24 cellular contexts compared by ENCODE assay signal in genomic region chr4:38268108-38268507, GRCh38.
DNase-seq lines count a peak whose midpoint lies in the region; ATAC-seq, FAIRE-seq and TF ChIP-seq lines count a peak whose summit lies in the region.
"Had no signal": no experiment of that assay in that cellular context is flagged by ENCODE, and none has a peak within 500 bp of the region (broad histone marks: within the 10 kb centered on the region; RNA-seq: fewer than 3 reads in every experiment).

No MANE protein-coding gene starts in this region.

- RAD21 ChIA-PET in GM12878 (lab: Charles Lee; ENCODE audit: unreplicated experiment), result interaction anchor here (0.6 kb wide), 1 partner anchor 89 kb away, joined by 3 read pairs; no protein-coding TSS in a partner anchor

- SMC1A ChIA-PET in GM12878 (lab: Charles Lee; ENCODE audit: uncharacterized antibody, unreplicated experiment), result no interaction called here

- H3K9ac ChIP-seq in GM12878 (ENCODE audit: control insufficient read depth, insufficient read depth, low read length), result no peak overlapping the region
- H3K9ac ChIP-seq: BLaER1 had no signal

- DNase-seq in activated CD4-positive, alpha-beta T cell treated with anti-CD3 and anti-CD28 coated beads, Interleukin-2, amount 10 ng/mL, durations not matched to agents 24 days and 14 days, result peak; percentile 42
- DNase-seq in activated CD4-positive, alpha-beta T cell treated with anti-CD3 and anti-CD28 coated beads, Interleukin-2, amount 50 U/mL, for 4 hours, result no peak
- DNase-seq in GM12878 (ENCODE audit: low read depth, low spot score), result no peak
- DNase-seq in osteocyte (ENCODE audit: extremely low spot score, unreplicated experiment), result peak; percentile 34
- no peak for DNase-seq in cerebellum (ENCODE audit: low spot score)
- no peak for DNase-seq in stimulated activated CD4-positive, alpha-beta T cell treated with anti-CD3 and anti-CD28 coated beads, Interleukin-12 subunit alpha, Interleukin-12 subunit beta, amount 100 ng/mL, for 4 hours
- DNase-seq: Caco-2; CD4-positive, CD25-positive, alpha-beta regulatory T cell; CD8-positive, alpha-beta T cell; DMS153; DND-41; H9 had no signal

- 0 out of 2 replicates have a peak overlapping the region, but pooled peaks have one; percentile 25 for H2AFZ ChIP-seq in GM12878 (ENCODE audit: control insufficient read depth, low read depth, low read length)
- H2AFZ ChIP-seq: GM23338 had no signal

- no peaks in the 10 kb centered on the region for H3K4me1 Mint-ChIP-seq in activated CD4-positive, alpha-beta T cell treated with anti-CD3 and anti-CD28 coated beads, Interleukin-2, amount 10 ng/mL, durations not matched to agents 24 days and 14 days
- no peaks in the 10 kb centered on the region for H3K4me1 Mint-ChIP-seq in osteocyte (ENCODE audit: unreplicated experiment)
- H3K4me1 Mint-ChIP-seq: B cell; CD4-positive, CD25-positive, alpha-beta regulatory T cell; GM23338 had no signal

- no peaks in the 10 kb centered on the region for H3K79me2 ChIP-seq in GM12878 (ENCODE audit: control insufficient read depth, insufficient read depth, low read length)

- intact Hi-C loops in activated CD4-positive, alpha-beta T cell treated with anti-CD3 and anti-CD28 coated beads, Interleukin-2, amount 10 ng/mL, durations not matched to agents 24 days and 14 days (cut with micrococcal nuclease), result no loop called here
- intact Hi-C loops in GM12878 (cut with micrococcal nuclease; ENCODE audit: unreplicated experiment), result no loop called here

- no peaks in the 10 kb centered on the region for H4K20me1 ChIP-seq in GM12878 (ENCODE audit: control insufficient read depth, insufficient read depth)
- H4K20me1 ChIP-seq: BLaER1 had no signal

- H3K4me1 ChIP-seq in GM12878 (ENCODE audit: control insufficient read depth, insufficient read depth, low read length), result peaks cover 6% of the 10 kb centered on the region
- H3K4me1 ChIP-seq: BLaER1, Caco-2 had no signal

- H3K27me3 ChIP-seq in GM12878 (replicated peaks in 1 of 2; ENCODE audit: control insufficient read depth in 2 of 2, insufficient read depth in 2 of 2, low read length in 1 of 2), result no peaks in the 10 kb centered on the region
- H3K27me3 ChIP-seq: BLaER1 had no signal

- POLR2A ChIA-PET in GM12878 (lab: Charles Lee), result no interaction called here

- peak overlapping the region; percentile 38; the same call in 1 of the 2 replicates for H3K4me2 ChIP-seq in GM12878 (ENCODE audit: control insufficient read depth, insufficient read depth)
- H3K4me2 ChIP-seq: BLaER1, GM23338 had no signal

- FAIRE-seq in GM12878 (lab: Jason Lieb, UNC), result no peak
- FAIRE-seq: A204.1, G401.6, GM12891, GM19239 had no signal

- no peak for TF ChIP-seq RAD21 in GM12878 (IDR thresholded peaks at IDR 0.05; ENCODE audit: insufficient read depth, low read depth, low read length)

- CTCF ChIA-PET in GM12878 (lab: Yijun Ruan, JAX), result no interaction called here

- no peaks in the 10 kb centered on the region for H3K9me3 ChIP-seq in GM12878 (replicated peaks; ENCODE audit: control insufficient read depth, insufficient read depth, low read length)
- H3K9me3 ChIP-seq: BLaER1, Caco-2 had no signal

- no peaks in the 10 kb centered on the region for H3K9me3 Mint-ChIP-seq in activated CD4-positive, alpha-beta T cell treated with anti-CD3 and anti-CD28 coated beads, Interleukin-2, amount 10 ng/mL, durations not matched to agents 24 days and 14 days
- no peaks in the 10 kb centered on the region for H3K9me3 Mint-ChIP-seq in osteocyte (ENCODE audit: unreplicated experiment)
- H3K9me3 Mint-ChIP-seq: GM23338, H9 had no signal

- no peaks in the 10 kb centered on the region for H3K36me3 ChIP-seq in GM12878 (ENCODE audit: control insufficient read depth in 2 of 2, insufficient read depth in 2 of 2, low read length in 1 of 2)
- H3K36me3 ChIP-seq: BLaER1 had no signal

- TF ChIP-seq POLR2A in GM12878 (IDR thresholded peaks at IDR 0.05; ENCODE audit: low read depth, low read length), result no peak

- no peak overlapping the region for H3K27ac Mint-ChIP-seq in activated CD4-positive, alpha-beta T cell treated with anti-CD3 and anti-CD28 coated beads, Interleukin-2, amount 10 ng/mL, durations not matched to agents 24 days and 14 days
- H3K27ac Mint-ChIP-seq in osteocyte (ENCODE audit: unreplicated experiment), result no peak overlapping the region
- H3K27ac Mint-ChIP-seq: B cell; CD4-positive, CD25-positive, alpha-beta regulatory T cell; CD8-positive, alpha-beta T cell; GM23338; H9 had no signal

- TF ChIP-seq CTCF in GM12878 (IDR thresholded peaks at IDR 0.05 in 2 of 3, conservative IDR thresholded peaks at IDR 0.05 in 1 of 3; ENCODE audit: control insufficient read depth in 2 of 3, extremely low read depth in 1 of 3, insufficient read depth in 1 of 3, low read depth in 3 of 3, low read length in 3 of 3) (no peak), osteocyte (IDR thresholded peaks at IDR 0.05) (no peak)

- 61% methylated on average over 2 of the region's 2 CpGs for WGBS in GM12878 (ENCODE audit: insufficient coverage, insufficient replicate concordance, low lambda C conversion rate, missing lambda C conversion rate)

- no peak overlapping the region for H3K4me3 ChIP-seq in GM12878
- H3K4me3 ChIP-seq: BLaER1, GM23338 had no signal

- H3K27ac ChIP-seq in GM12878 (ENCODE audit: control insufficient read depth, insufficient read depth), result peak overlapping the region; percentile 28; the same call in 1 of the 2 replicates
- H3K27ac ChIP-seq: 22Rv1, BLaER1, C4-2B had no signal

- H3K27me3 Mint-ChIP-seq in activated CD4-positive, alpha-beta T cell treated with anti-CD3 and anti-CD28 coated beads, Interleukin-2, amount 10 ng/mL, durations not matched to agents 24 days and 14 days, result peaks cover 12% of the 10 kb centered on the region
- no peaks in the 10 kb centered on the region for H3K27me3 Mint-ChIP-seq in osteocyte (ENCODE audit: unreplicated experiment)
- H3K27me3 Mint-ChIP-seq: B cell; CD4-positive, CD25-positive, alpha-beta regulatory T cell had no signal

- in situ Hi-C loops in GM12878 (cut with MboI), result no loop called here

- no peak for TF ChIP-seq EP300 in GM12878 (IDR thresholded peaks at IDR 0.05; ENCODE audit: borderline replicate concordance in 1 of 2, control insufficient read depth in 1 of 2, low read depth in 2 of 2, low read length in 2 of 2)

- no peak overlapping the region for H3K4me3 Mint-ChIP-seq in activated CD4-positive, alpha-beta T cell treated with anti-CD3 and anti-CD28 coated beads, Interleukin-2, amount 10 ng/mL, durations not matched to agents 24 days and 14 days
- no peak overlapping the region for H3K4me3 Mint-ChIP-seq in osteocyte (ENCODE audit: unreplicated experiment)
- H3K4me3 Mint-ChIP-seq: B cell; CD4-positive, CD25-positive, alpha-beta regulatory T cell; CD8-positive, alpha-beta T cell; GM23338; H9 had no signal

- peak; percentile 54 for ATAC-seq in GM18498 (IDR thresholded peaks at IDR 0.05; ENCODE audit: unreplicated experiment)
- ATAC-seq in GM12878, result no peak
- ATAC-seq in GM21723 (IDR thresholded peaks at IDR 0.05; ENCODE audit: unreplicated experiment), result no peak
- ATAC-seq: CD8-positive, alpha-beta T cell; GM23338; HCT116 had no signal

- H3K36me3 Mint-ChIP-seq in activated CD4-positive, alpha-beta T cell treated with anti-CD3 and anti-CD28 coated beads, Interleukin-2, amount 10 ng/mL, durations not matched to agents 24 days and 14 days (ENCODE audit: low read depth), result no peaks in the 10 kb centered on the region
- no peaks in the 10 kb centered on the region for H3K36me3 Mint-ChIP-seq in osteocyte (ENCODE audit: unreplicated experiment)
- H3K36me3 Mint-ChIP-seq: CD4-positive, CD25-positive, alpha-beta regulatory T cell; CD8-positive, alpha-beta T cell had no signal

- no TSS peak for BruUV-seq in GM12878 (replicated peaks; lab: Mats Ljungman, UMichigan)

TF ChIP-seq in GM12878, 131 proteins besides CTCF, POLR2A, EP300 and RAD21:
- TF ChIP-seq PAX8 (IDR thresholded peaks at IDR 0.05) (no peak), NRF1 (conservative IDR thresholded peaks at IDR 0.05; ENCODE audit: low read depth, low read length) (no peak), STAT3 (IDR thresholded peaks at IDR 0.05; ENCODE audit: low read depth, low read length) (no peak), BMI1 (IDR thresholded peaks at IDR 0.05; ENCODE audit: borderline replicate concordance) (no peak), POLR2AphosphoS2 (IDR thresholded peaks at IDR 0.05; ENCODE audit: low read depth, low read length) (no peak), NR2F1 (conservative IDR thresholded peaks at IDR 0.05) (no peak)
TF ChIP-seq in GM12878: peak in this region for 0.

Comparison
In these comparisons a context has a peak if more than half of its experiments do, and no peak if none do; other contexts are left out.
1. DNase-seq: peak in activated CD4-positive, alpha-beta T cell treated with anti-CD3 and anti-CD28 coated beads, Interleukin-2, amount 10 ng/mL, durations not matched to agents 24 days and 14 days (single experiment) and osteocyte (single experiment); none in activated CD4-positive, alpha-beta T cell treated with anti-CD3 and anti-CD28 coated beads, Interleukin-2, amount 50 U/mL, for 4 hours (0 of 2), GM12878 (single experiment), cerebellum (single experiment) and stimulated activated CD4-positive, alpha-beta T cell treated with anti-CD3 and anti-CD28 coated beads, Interleukin-12 subunit alpha, Interleukin-12 subunit beta, amount 100 ng/mL, for 4 hours (single experiment).